ENCODE assay signal across 3 cellular contexts in genomic region chr10:132888446-132888845, GRCh38. TPM values are rescaled to one million over a fixed set of nuclear protein-coding genes. Genes with fewer than 3 reads are reported as not detected.
"Had no signal": no experiment of that assay in that cellular context is flagged by ENCODE, and none has a peak within 500 bp of the region (broad histone marks: within the 10 kb centered on the region; RNA-seq: fewer than 3 reads in every experiment).

No MANE protein-coding gene starts in this region.

RNA-seq across cellular contexts. Expression of gene CFAP46, which starts 53.9 kb away (rescaled TPM):
- total RNA-seq: naive thymus-derived CD8-positive, alpha-beta T cell; skeletal muscle tissue had no signal
- polyA plus RNA-seq: naive thymus-derived CD4-positive, alpha-beta T cell; naive thymus-derived CD8-positive, alpha-beta T cell had no signal
